ENCODE assay signal across 9 cellular contexts in the genomic region with DNA sequence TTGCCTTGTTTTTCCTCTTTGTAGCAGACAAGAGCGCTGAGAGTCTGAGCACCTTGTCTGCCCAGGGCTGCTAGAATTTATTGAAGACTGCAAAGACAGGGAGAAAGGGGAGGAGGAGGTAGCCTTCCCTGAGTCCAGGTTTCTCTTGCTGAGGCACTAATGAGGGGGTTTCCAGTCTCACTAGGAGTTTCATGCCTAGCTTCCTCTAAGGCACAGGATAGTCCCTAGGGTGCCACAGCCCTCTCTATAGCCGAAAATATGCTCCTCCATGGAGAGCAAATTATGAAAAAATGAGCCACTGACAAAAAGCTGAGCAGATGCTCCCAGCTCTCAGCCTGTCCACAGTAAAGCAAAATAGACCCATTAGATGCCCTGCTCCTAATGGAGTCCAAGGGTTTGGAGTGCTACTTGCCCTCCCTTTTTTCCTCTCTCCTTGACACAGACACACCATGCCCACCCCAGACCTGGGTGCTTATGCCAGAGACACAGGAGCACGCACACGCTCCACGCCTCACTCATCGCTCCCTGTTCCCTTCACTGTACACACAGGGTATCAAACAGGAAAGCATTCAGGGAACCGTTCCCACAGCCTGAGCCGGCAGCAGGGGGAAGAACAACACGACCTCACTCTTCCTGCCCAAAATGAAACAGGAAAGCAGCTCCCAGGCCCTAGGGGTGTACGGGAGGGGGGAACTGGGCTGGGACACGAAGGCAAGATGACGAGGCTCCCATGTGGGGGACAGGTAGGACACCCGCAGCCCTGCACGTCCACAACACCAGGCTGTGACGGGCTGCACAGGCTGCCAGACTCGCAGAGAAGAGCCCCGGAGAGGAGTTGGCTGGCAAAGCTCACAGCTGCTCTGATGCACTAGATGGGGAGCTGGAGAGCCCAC. TPM values are rescaled to one million over a fixed set of nuclear protein-coding genes. Genes with fewer than 3 reads are reported as not detected.
DNase-seq lines count a peak whose midpoint lies in the region; ATAC-seq and TF ChIP-seq lines count a peak whose summit lies in the region.
"Had no signal": no experiment of that assay in that cellular context is flagged by ENCODE, and none has a peak within 500 bp of the region (broad histone marks: within the 10 kb centered on the region; RNA-seq: fewer than 3 reads in every experiment).

No MANE protein-coding gene starts in this region.

- TF ChIP-seq EP300 in suprapubic skin (IDR thresholded peaks at IDR 0.05), result no peak

- POLR2A ChIA-PET in activated CD8-positive, alpha-beta T cell treated with anti-CD3 and anti-CD28 coated beads, Interleukin-2, amount 10 ng/mL, durations not matched to agents 7 days and 5 days (lab: Charles Lee), result interaction anchor here (0.6 to 2.8 kb wide), 3 partner anchors 12 to 209 kb away, joined by 3 to 21 read pairs (median 5); partner anchors contain the start of gene CHAC1

- intact Hi-C loops in activated CD4-positive, alpha-beta T cell treated with anti-CD3 and anti-CD28 coated beads, Interleukin-2, amount 10 ng/mL, durations not matched to agents 24 days and 14 days (cut with micrococcal nuclease), result loop anchor here (5.0 kb wide), 2 partner anchors 82 to 177 kb away; partner anchors contain the start of gene INO80
- intact Hi-C loops in left lung (cut with DNase I) (loop anchor here in 1 of 2 donors (5.0 kb wide), 1 partner anchor 72 kb away; no protein-coding TSS in a partner anchor), lower leg skin (cut with DNase I; ENCODE audit: low total_unique reads) (loop anchor here (10.0 kb wide), 1 partner anchor 75 kb away; no protein-coding TSS in a partner anchor)
- intact Hi-C loops in activated T-helper 2 cell treated with anti-CD3 and anti-CD28 coated beads, Interferon-gamma antibody, Interleukin-2, Interleukin-4, amounts not matched to agents 10 μg/mL and 5 μg/mL and 100 μg/mL, durations not matched to agents 14 hours and 24 hours and 36 hours (cut with micrococcal nuclease), result no loop called here

- H3K27ac Mint-ChIP-seq in activated CD4-positive, alpha-beta T cell treated with anti-CD3 and anti-CD28 coated beads, Interleukin-2, amount 10 ng/mL, durations not matched to agents 24 days and 14 days, result peak overlapping the region; percentile 60
- H3K27ac Mint-ChIP-seq in activated CD8-positive, alpha-beta T cell treated with anti-CD3 and anti-CD28 coated beads, Interleukin-2, amount 10 ng/mL, durations not matched to agents 7 days and 5 days, result peak overlapping the region; percentile 39
- no peak overlapping the region for H3K27ac Mint-ChIP-seq in activated T-helper 2 cell treated with anti-CD3 and anti-CD28 coated beads, Interferon-gamma antibody, Interleukin-2, Interleukin-4, amounts not matched to agents 10 μg/mL and 5 μg/mL and 100 μg/mL, durations not matched to agents 14 hours and 24 hours and 36 hours

- TF ChIP-seq POLR2A in suprapubic skin (IDR thresholded peaks at IDR 0.05), result no peak
- TF ChIP-seq POLR2A in lower leg skin (IDR thresholded peaks at IDR 0.05), result no peak

- H3K4me1 ChIP-seq in left lung (peaks cover 16 to 62% of the 10 kb centered on the region in 2 donors), suprapubic skin (peaks cover 29% of the 10 kb centered on the region)

- peak overlapping the region; percentile 89 to 93 for H3K27ac ChIP-seq in left lung
- H3K27ac ChIP-seq in suprapubic skin, result peak overlapping the region; percentile 89

- no peaks in the 10 kb centered on the region for H3K9me3 ChIP-seq in left lung
- no peaks in the 10 kb centered on the region for H3K9me3 ChIP-seq in suprapubic skin

- peak; percentile 66 for DNase-seq in activated CD4-positive, alpha-beta T cell treated with anti-CD3 and anti-CD28 coated beads, Interleukin-2, amount 10 ng/mL, durations not matched to agents 24 days and 14 days
- DNase-seq in activated CD4-positive, alpha-beta T cell treated with anti-CD3 and anti-CD28 coated beads for 48 hours, result no peak
- DNase-seq in activated CD8-positive, alpha-beta T cell treated with anti-CD3 and anti-CD28 coated beads, Interleukin-2, amount 10 ng/mL, durations not matched to agents 7 days and 5 days, result no peak
- no peak for DNase-seq in left lung
- DNase-seq in suprapubic skin (ENCODE audit: low spot score in 2 of 2), result no peak
- DNase-seq in lower leg skin (ENCODE audit: low spot score in 2 of 2), result no peak
- DNase-seq in activated CD4-positive, CD25-positive, alpha-beta regulatory T cell treated with anti-CD3 and anti-CD28 coated beads, Interleukin-2, amount 50 U/mL, for 72 hours, result no peak
- DNase-seq in activated T-helper 2 cell treated with anti-CD3 and anti-CD28 coated beads, Interferon-gamma antibody, Interleukin-2, Interleukin-4, amounts not matched to agents 10 μg/mL and 5 μg/mL and 100 μg/mL, durations not matched to agents 14 hours and 24 hours and 36 hours (ENCODE audit: low spot score), result no peak

- WGBS in suprapubic skin, result 52% methylated on average over 14 of the region's 17 CpGs
- 46% methylated on average over 17 of the region's 17 CpGs for WGBS in lower leg skin, 2 donors

- H3K27me3 ChIP-seq in left lung, result no peaks in the 10 kb centered on the region
- no peaks in the 10 kb centered on the region for H3K27me3 ChIP-seq in suprapubic skin

- H3K4me1 Mint-ChIP-seq in activated CD4-positive, alpha-beta T cell treated with anti-CD3 and anti-CD28 coated beads, Interleukin-2, amount 10 ng/mL, durations not matched to agents 24 days and 14 days, result peaks cover 32% of the 10 kb centered on the region
- peaks cover 38% of the 10 kb centered on the region for H3K4me1 Mint-ChIP-seq in activated CD8-positive, alpha-beta T cell treated with anti-CD3 and anti-CD28 coated beads, Interleukin-2, amount 10 ng/mL, durations not matched to agents 7 days and 5 days (ENCODE audit: low read depth)
- peaks cover 15% of the 10 kb centered on the region for H3K4me1 Mint-ChIP-seq in activated T-helper 2 cell treated with anti-CD3 and anti-CD28 coated beads, Interferon-gamma antibody, Interleukin-2, Interleukin-4, amounts not matched to agents 10 μg/mL and 5 μg/mL and 100 μg/mL, durations not matched to agents 14 hours and 24 hours and 36 hours (ENCODE audit: low read depth)

- H3K4me3 ChIP-seq in left lung (peak overlapping the region in 1 of 2 donors; percentile 57), suprapubic skin (peak overlapping the region; percentile 65), lower leg skin (ENCODE audit: low read depth, poor library complexity, severe bottlenecking) (no peak overlapping the region)

- no peak for ATAC-seq in activated CD8-positive, alpha-beta T cell treated with anti-CD3 and anti-CD28 coated beads, Interleukin-2, amount 10 ng/mL, durations not matched to agents 7 days and 5 days
- ATAC-seq in left lung, result no peak

- CTCF ChIA-PET in activated CD8-positive, alpha-beta T cell treated with anti-CD3 and anti-CD28 coated beads, Interleukin-2, amount 10 ng/mL, durations not matched to agents 7 days and 5 days (lab: Charles Lee), result interaction anchor here (1.5 to 5.2 kb wide), 13 partner anchors 12 to 526 kb away, joined by 3 to 97 read pairs (median 12); partner anchors contain the start of genes CHAC1, CHP1, DLL4 and EXD1

- H3K27me3 Mint-ChIP-seq in activated CD4-positive, alpha-beta T cell treated with anti-CD3 and anti-CD28 coated beads, Interleukin-2, amount 10 ng/mL, durations not matched to agents 24 days and 14 days, result no peaks in the 10 kb centered on the region
- peaks cover 2% of the 10 kb centered on the region for H3K27me3 Mint-ChIP-seq in activated CD8-positive, alpha-beta T cell treated with anti-CD3 and anti-CD28 coated beads, Interleukin-2, amount 10 ng/mL, durations not matched to agents 7 days and 5 days (ENCODE audit: low read depth)
- no peaks in the 10 kb centered on the region for H3K27me3 Mint-ChIP-seq in activated T-helper 2 cell treated with anti-CD3 and anti-CD28 coated beads, Interferon-gamma antibody, Interleukin-2, Interleukin-4, amounts not matched to agents 10 μg/mL and 5 μg/mL and 100 μg/mL, durations not matched to agents 14 hours and 24 hours and 36 hours (ENCODE audit: low read depth)

- no peaks in the 10 kb centered on the region for H3K9me3 Mint-ChIP-seq in activated CD4-positive, alpha-beta T cell treated with anti-CD3 and anti-CD28 coated beads, Interleukin-2, amount 10 ng/mL, durations not matched to agents 24 days and 14 days
- no peaks in the 10 kb centered on the region for H3K9me3 Mint-ChIP-seq in activated CD8-positive, alpha-beta T cell treated with anti-CD3 and anti-CD28 coated beads, Interleukin-2, amount 10 ng/mL, durations not matched to agents 7 days and 5 days (ENCODE audit: insufficient read depth)
- no peaks in the 10 kb centered on the region for H3K9me3 Mint-ChIP-seq in activated T-helper 2 cell treated with anti-CD3 and anti-CD28 coated beads, Interferon-gamma antibody, Interleukin-2, Interleukin-4, amounts not matched to agents 10 μg/mL and 5 μg/mL and 100 μg/mL, durations not matched to agents 14 hours and 24 hours and 36 hours

- H3K4me3 Mint-ChIP-seq in activated CD4-positive, alpha-beta T cell treated with anti-CD3 and anti-CD28 coated beads, Interleukin-2, amount 10 ng/mL, durations not matched to agents 24 days and 14 days, result peak overlapping the region; percentile 39
- H3K4me3 Mint-ChIP-seq in activated CD8-positive, alpha-beta T cell treated with anti-CD3 and anti-CD28 coated beads, Interleukin-2, amount 10 ng/mL, durations not matched to agents 7 days and 5 days, result no peak overlapping the region
- no peak overlapping the region for H3K4me3 Mint-ChIP-seq in activated T-helper 2 cell treated with anti-CD3 and anti-CD28 coated beads, Interferon-gamma antibody, Interleukin-2, Interleukin-4, amounts not matched to agents 10 μg/mL and 5 μg/mL and 100 μg/mL, durations not matched to agents 14 hours and 24 hours and 36 hours (ENCODE audit: low read depth)

- H3K36me3 ChIP-seq in left lung (peaks cover 0 to 7% of the 10 kb centered on the region in 2 donors), suprapubic skin (no peaks in the 10 kb centered on the region)

- no peaks in the 10 kb centered on the region for H3K36me3 Mint-ChIP-seq in activated CD4-positive, alpha-beta T cell treated with anti-CD3 and anti-CD28 coated beads, Interleukin-2, amount 10 ng/mL, durations not matched to agents 24 days and 14 days (ENCODE audit: low read depth)
- H3K36me3 Mint-ChIP-seq in activated CD8-positive, alpha-beta T cell treated with anti-CD3 and anti-CD28 coated beads, Interleukin-2, amount 10 ng/mL, durations not matched to agents 7 days and 5 days (ENCODE audit: low read depth), result no peaks in the 10 kb centered on the region
- H3K36me3 Mint-ChIP-seq in activated T-helper 2 cell treated with anti-CD3 and anti-CD28 coated beads, Interferon-gamma antibody, Interleukin-2, Interleukin-4, amounts not matched to agents 10 μg/mL and 5 μg/mL and 100 μg/mL, durations not matched to agents 14 hours and 24 hours and 36 hours (ENCODE audit: low read depth), result no peaks in the 10 kb centered on the region

- no peak for TF ChIP-seq CTCF in left lung (IDR thresholded peaks at IDR 0.05)
- no peak for TF ChIP-seq CTCF in suprapubic skin (IDR thresholded peaks at IDR 0.05)
- TF ChIP-seq CTCF in lower leg skin (IDR thresholded peaks at IDR 0.05), result no peak

RNA-seq across cellular contexts. Expression of gene DLL4, which starts 11.0 kb away (rescaled TPM):
- 0.33 TPM in 1 of 2 replicates, not detected in the other for total RNA-seq in activated CD4-positive, alpha-beta T cell treated with anti-CD3 and anti-CD28 coated beads, Interleukin-2, amount 10 ng/mL, durations not matched to agents 24 days and 14 days
- not detected for total RNA-seq in activated CD8-positive, alpha-beta T cell treated with anti-CD3 and anti-CD28 coated beads, Interleukin-2, amount 10 ng/mL, durations not matched to agents 7 days and 5 days
- total RNA-seq in left lung, result 10 to 100 TPM; 10.4 to 18.1 TPM
- 1 to 10 TPM in 3 of 4 donors, under 1 TPM in 1; 0.47 to 5.3 (median 2.6) TPM for total RNA-seq in suprapubic skin
- total RNA-seq in lower leg skin, result 1 to 10 TPM; 4.0 to 8.3 (median 5.1) TPM
- 0.14 and 0.37 TPM in 2 replicates for total RNA-seq in activated T-helper 2 cell treated with anti-CD3 and anti-CD28 coated beads, Interferon-gamma antibody, Interleukin-2, Interleukin-4, amounts not matched to agents 10 μg/mL and 5 μg/mL and 100 μg/mL, durations not matched to agents 14 hours and 24 hours and 36 hours
- total RNA-seq: MCF 10A had no signal

RNA-seq across cellular contexts. Expression of gene CHAC1, which starts 13.1 kb away (rescaled TPM):
- total RNA-seq in activated CD4-positive, alpha-beta T cell treated with anti-CD3 and anti-CD28 coated beads, Interleukin-2, amount 10 ng/mL, durations not matched to agents 24 days and 14 days, result 8.4 and 9.8 TPM in 2 replicates
- total RNA-seq in activated CD8-positive, alpha-beta T cell treated with anti-CD3 and anti-CD28 coated beads, Interleukin-2, amount 10 ng/mL, durations not matched to agents 7 days and 5 days, result 1 to 10 TPM; 8.3 to 8.9 TPM
- 1 to 10 TPM; 3.5 to 5.8 TPM for total RNA-seq in left lung
- 1 to 10 TPM in 3 of 4 donors, not detected in 1; 2.6 to 10.0 (median 3.3) TPM for total RNA-seq in suprapubic skin
- total RNA-seq in lower leg skin, result 10 to 100 TPM in 1 of 4 donors, 1 to 10 TPM in 1, under 1 TPM in 1, not detected in 1; 0.81 to 13.6 (median 4.4) TPM
- 3.6 and 4.5 TPM in 2 replicates for total RNA-seq in activated T-helper 2 cell treated with anti-CD3 and anti-CD28 coated beads, Interferon-gamma antibody, Interleukin-2, Interleukin-4, amounts not matched to agents 10 μg/mL and 5 μg/mL and 100 μg/mL, durations not matched to agents 14 hours and 24 hours and 36 hours

RNA-seq across cellular contexts. Expression of gene VPS18, which starts 45.9 kb away (rescaled TPM):
- 11.2 and 11.3 TPM in 2 replicates for total RNA-seq in activated CD4-positive, alpha-beta T cell treated with anti-CD3 and anti-CD28 coated beads, Interleukin-2, amount 10 ng/mL, durations not matched to agents 24 days and 14 days
- 10 to 100 TPM; 17.8 to 18.4 TPM for total RNA-seq in activated CD8-positive, alpha-beta T cell treated with anti-CD3 and anti-CD28 coated beads, Interleukin-2, amount 10 ng/mL, durations not matched to agents 7 days and 5 days
- total RNA-seq in left lung (10 to 100 TPM; 26.3 to 29.0 TPM), suprapubic skin (10 to 100 TPM; 15.0 to 24.9 (median 19.7) TPM), lower leg skin (10 to 100 TPM; 15.4 to 29.9 (median 25.7) TPM)
- 12.6 and 13.1 TPM in 2 replicates for total RNA-seq in activated T-helper 2 cell treated with anti-CD3 and anti-CD28 coated beads, Interferon-gamma antibody, Interleukin-2, Interleukin-4, amounts not matched to agents 10 μg/mL and 5 μg/mL and 100 μg/mL, durations not matched to agents 14 hours and 24 hours and 36 hours
